In the genomic region with DNA sequence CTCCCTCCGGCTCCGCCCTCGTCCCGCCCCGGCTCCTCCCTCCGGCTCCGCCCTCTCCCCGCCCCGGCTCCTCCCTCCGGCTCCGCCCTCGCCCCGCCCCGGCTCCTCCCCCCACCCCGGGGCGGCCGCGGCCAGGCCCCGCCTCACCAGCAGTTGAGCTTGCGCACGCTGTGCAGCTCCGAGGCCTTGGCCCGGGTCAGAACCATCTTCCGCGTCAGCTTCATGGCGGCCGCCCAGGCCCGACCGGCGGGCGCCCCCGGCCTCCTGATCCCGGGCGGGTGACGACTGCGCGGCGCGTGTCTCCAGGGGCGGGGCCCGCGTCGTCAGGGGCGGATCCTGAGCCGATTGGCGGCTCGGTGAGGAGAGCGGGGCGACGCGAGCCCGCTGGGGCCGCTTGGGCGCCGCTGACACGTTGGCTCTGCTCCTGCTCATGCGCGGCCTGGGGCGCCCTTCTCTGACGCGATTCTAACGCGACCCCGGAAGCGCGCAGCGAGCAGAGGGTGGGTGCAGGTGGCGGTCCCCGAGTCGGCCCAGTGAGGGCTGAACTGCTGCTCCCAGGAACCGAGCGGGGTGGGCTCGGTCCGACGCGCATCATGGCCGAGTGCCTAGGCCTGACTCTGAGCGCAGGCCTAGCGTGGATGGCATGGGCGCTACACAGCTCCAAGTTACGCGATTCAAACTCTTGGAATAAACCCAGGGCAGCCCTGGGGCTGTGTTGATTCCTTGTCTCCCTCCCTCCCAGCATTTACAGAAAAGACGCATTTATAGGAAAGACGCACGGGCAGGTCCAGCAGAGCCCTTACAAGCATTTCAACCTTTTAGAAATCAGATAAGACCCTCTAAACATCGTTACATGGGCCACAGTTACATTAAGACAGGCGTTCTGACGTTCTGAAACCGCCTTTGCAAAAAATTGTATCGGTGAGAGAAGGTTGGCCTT, we compare ENCODE assay signal across 1 cellular context.
TF ChIP-seq lines count a peak whose summit lies in the region.

Gene CFAP410, minus strand, starts transcription at position 420 of the 940 bp plus-strand sequence. Its CDS starts 196 bp downstream, at position 224.

TF ChIP-seq in K562, 482 proteins besides CTCF, POLR2A, EP300 and RAD21 (continued from another document and continues in another):
- no peak for TF ChIP-seq ZNF146 (CRISPR knock-in tag; IDR thresholded peaks at IDR 0.05; ENCODE audit: unreplicated experiment)
- TF ChIP-seq, protein P1, sequence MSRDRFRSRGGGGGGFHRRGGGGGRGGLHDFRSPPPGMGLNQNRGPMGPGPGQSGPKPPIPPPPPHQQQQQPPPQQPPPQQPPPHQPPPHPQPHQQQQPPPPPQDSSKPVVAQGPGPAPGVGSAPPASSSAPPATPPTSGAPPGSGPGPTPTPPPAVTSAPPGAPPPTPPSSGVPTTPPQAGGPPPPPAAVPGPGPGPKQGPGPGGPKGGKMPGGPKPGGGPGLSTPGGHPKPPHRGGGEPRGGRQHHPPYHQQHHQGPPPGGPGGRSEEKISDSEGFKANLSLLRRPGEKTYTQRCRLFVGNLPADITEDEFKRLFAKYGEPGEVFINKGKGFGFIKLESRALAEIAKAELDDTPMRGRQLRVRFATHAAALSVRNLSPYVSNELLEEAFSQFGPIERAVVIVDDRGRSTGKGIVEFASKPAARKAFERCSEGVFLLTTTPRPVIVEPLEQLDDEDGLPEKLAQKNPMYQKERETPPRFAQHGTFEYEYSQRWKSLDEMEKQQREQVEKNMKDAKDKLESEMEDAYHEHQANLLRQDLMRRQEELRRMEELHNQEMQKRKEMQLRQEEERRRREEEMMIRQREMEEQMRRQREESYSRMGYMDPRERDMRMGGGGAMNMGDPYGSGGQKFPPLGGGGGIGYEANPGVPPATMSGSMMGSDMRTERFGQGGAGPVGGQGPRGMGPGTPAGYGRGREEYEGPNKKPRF (IDR thresholded peaks at IDR 0.05; ENCODE audit: low read depth, low read length) = no peak
- no peak for TF ChIP-seq ZNF408 (CRISPR knock-in tag; IDR thresholded peaks at IDR 0.05; ENCODE audit: low read depth)
- peak; percentile 51; the same call in 1 of the 2 replicates for TF ChIP-seq ZNF445 (CRISPR knock-in tag; IDR thresholded peaks at IDR 0.05; ENCODE audit: low read depth)
- peak; percentile 36; the same call in 1 of the 2 replicates for TF ChIP-seq TCF3 (CRISPR knock-in tag; IDR thresholded peaks at IDR 0.05)
- no peak for TF ChIP-seq ZFP36 (IDR thresholded peaks at IDR 0.05; ENCODE audit: low read depth, low read length, partially characterized antibody)
- TF ChIP-seq, protein P2, sequence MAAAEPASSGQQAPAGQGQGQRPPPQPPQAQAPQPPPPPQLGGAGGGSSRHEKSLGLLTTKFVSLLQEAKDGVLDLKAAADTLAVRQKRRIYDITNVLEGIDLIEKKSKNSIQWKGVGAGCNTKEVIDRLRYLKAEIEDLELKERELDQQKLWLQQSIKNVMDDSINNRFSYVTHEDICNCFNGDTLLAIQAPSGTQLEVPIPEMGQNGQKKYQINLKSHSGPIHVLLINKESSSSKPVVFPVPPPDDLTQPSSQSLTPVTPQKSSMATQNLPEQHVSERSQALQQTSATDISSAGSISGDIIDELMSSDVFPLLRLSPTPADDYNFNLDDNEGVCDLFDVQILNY (CRISPR knock-in tag; IDR thresholded peaks at IDR 0.05) = no peak
- TF ChIP-seq ZNF3 (CRISPR knock-in tag; IDR thresholded peaks at IDR 0.05) = no peak
- no peak for TF ChIP-seq ZNF184 (CRISPR knock-in tag; IDR thresholded peaks at IDR 0.05)
- TF ChIP-seq, protein P3, sequence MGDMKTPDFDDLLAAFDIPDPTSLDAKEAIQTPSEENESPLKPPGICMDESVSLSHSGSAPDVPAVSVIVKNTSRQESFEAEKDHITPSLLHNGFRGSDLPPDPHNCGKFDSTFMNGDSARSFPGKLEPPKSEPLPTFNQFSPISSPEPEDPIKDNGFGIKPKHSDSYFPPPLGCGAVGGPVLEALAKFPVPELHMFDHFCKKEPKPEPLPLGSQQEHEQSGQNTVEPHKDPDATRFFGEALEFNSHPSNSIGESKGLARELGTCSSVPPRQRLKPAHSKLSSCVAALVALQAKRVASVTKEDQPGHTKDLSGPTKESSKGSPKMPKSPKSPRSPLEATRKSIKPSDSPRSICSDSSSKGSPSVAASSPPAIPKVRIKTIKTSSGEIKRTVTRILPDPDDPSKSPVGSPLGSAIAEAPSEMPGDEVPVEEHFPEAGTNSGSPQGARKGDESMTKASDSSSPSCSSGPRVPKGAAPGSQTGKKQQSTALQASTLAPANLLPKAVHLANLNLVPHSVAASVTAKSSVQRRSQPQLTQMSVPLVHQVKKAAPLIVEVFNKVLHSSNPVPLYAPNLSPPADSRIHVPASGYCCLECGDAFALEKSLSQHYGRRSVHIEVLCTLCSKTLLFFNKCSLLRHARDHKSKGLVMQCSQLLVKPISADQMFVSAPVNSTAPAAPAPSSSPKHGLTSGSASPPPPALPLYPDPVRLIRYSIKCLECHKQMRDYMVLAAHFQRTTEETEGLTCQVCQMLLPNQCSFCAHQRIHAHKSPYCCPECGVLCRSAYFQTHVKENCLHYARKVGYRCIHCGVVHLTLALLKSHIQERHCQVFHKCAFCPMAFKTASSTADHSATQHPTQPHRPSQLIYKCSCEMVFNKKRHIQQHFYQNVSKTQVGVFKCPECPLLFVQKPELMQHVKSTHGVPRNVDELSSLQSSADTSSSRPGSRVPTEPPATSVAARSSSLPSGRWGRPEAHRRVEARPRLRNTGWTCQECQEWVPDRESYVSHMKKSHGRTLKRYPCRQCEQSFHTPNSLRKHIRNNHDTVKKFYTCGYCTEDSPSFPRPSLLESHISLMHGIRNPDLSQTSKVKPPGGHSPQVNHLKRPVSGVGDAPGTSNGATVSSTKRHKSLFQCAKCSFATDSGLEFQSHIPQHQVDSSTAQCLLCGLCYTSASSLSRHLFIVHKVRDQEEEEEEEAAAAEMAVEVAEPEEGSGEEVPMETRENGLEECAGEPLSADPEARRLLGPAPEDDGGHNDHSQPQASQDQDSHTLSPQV (IDR thresholded peaks at IDR 0.05) = 0 out of 2 replicates have a peak, but pooled peaks have one; percentile 21
- TF ChIP-seq CREB3L1 (IDR thresholded peaks at IDR 0.05; ENCODE audit: borderline replicate concordance, low read depth) = peak; percentile 100
- TF ChIP-seq TCF7 (IDR thresholded peaks at IDR 0.05; ENCODE audit: borderline replicate concordance) = no peak
- TF ChIP-seq, protein P4, sequence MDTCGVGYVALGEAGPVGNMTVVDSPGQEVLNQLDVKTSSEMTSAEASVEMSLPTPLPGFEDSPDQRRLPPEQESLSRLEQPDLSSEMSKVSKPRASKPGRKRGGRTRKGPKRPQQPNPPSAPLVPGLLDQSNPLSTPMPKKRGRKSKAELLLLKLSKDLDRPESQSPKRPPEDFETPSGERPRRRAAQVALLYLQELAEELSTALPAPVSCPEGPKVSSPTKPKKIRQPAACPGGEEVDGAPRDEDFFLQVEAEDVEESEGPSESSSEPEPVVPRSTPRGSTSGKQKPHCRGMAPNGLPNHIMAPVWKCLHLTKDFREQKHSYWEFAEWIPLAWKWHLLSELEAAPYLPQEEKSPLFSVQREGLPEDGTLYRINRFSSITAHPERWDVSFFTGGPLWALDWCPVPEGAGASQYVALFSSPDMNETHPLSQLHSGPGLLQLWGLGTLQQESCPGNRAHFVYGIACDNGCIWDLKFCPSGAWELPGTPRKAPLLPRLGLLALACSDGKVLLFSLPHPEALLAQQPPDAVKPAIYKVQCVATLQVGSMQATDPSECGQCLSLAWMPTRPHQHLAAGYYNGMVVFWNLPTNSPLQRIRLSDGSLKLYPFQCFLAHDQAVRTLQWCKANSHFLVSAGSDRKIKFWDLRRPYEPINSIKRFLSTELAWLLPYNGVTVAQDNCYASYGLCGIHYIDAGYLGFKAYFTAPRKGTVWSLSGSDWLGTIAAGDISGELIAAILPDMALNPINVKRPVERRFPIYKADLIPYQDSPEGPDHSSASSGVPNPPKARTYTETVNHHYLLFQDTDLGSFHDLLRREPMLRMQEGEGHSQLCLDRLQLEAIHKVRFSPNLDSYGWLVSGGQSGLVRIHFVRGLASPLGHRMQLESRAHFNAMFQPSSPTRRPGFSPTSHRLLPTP (IDR thresholded peaks at IDR 0.05; ENCODE audit: borderline replicate concordance, extremely low read depth, insufficient read length) = no peak
- peak; percentile 81; the same call in 1 of the 2 replicates for TF ChIP-seq CAMTA2 (CRISPR knock-in tag; conservative IDR thresholded peaks at IDR 0.05)
- no peak for TF ChIP-seq PHB2 (IDR thresholded peaks at IDR 0.05; ENCODE audit: low read depth)
- TF ChIP-seq, protein P5, sequence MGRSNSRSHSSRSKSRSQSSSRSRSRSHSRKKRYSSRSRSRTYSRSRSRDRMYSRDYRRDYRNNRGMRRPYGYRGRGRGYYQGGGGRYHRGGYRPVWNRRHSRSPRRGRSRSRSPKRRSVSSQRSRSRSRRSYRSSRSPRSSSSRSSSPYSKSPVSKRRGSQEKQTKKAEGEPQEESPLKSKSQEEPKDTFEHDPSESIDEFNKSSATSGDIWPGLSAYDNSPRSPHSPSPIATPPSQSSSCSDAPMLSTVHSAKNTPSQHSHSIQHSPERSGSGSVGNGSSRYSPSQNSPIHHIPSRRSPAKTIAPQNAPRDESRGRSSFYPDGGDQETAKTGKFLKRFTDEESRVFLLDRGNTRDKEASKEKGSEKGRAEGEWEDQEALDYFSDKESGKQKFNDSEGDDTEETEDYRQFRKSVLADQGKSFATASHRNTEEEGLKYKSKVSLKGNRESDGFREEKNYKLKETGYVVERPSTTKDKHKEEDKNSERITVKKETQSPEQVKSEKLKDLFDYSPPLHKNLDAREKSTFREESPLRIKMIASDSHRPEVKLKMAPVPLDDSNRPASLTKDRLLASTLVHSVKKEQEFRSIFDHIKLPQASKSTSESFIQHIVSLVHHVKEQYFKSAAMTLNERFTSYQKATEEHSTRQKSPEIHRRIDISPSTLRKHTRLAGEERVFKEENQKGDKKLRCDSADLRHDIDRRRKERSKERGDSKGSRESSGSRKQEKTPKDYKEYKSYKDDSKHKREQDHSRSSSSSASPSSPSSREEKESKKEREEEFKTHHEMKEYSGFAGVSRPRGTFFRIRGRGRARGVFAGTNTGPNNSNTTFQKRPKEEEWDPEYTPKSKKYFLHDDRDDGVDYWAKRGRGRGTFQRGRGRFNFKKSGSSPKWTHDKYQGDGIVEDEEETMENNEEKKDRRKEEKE (IDR thresholded peaks at IDR 0.05; ENCODE audit: borderline replicate concordance in 1 of 2, control insufficient read depth in 1 of 2, low read depth in 2 of 2, low read length in 1 of 2) = no peak
- no peak for TF ChIP-seq KDM1A (IDR thresholded peaks at IDR 0.05)
- no peak for TF ChIP-seq ZNF766 (CRISPR knock-in tag; conservative IDR thresholded peaks at IDR 0.05)
- TF ChIP-seq ZBTB2 (IDR thresholded peaks at IDR 0.05) = peak; percentile 92
- TF ChIP-seq MTF1 (CRISPR knock-in tag; IDR thresholded peaks at IDR 0.05; ENCODE audit: borderline replicate concordance) = no peak
- TF ChIP-seq, protein P6, sequence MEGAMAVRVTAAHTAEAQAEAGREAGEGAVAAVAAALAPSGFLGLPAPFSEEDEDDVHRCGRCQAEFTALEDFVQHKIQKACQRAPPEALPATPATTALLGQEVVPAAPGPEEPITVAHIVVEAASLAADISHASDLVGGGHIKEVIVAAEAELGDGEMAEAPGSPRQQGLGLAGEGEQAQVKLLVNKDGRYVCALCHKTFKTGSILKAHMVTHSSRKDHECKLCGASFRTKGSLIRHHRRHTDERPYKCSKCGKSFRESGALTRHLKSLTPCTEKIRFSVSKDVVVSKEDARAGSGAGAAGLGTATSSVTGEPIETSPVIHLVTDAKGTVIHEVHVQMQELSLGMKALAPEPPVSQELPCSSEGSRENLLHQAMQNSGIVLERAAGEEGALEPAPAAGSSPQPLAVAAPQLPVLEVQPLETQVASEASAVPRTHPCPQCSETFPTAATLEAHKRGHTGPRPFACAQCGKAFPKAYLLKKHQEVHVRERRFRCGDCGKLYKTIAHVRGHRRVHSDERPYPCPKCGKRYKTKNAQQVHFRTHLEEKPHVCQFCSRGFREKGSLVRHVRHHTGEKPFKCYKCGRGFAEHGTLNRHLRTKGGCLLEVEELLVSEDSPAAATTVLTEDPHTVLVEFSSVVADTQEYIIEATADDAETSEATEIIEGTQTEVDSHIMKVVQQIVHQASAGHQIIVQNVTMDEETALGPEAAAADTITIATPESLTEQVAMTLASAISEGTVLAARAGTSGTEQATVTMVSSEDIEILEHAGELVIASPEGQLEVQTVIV (CRISPR knock-in tag; IDR thresholded peaks at IDR 0.05; ENCODE audit: borderline replicate concordance) = no peak
- TF ChIP-seq TRIM24 (IDR thresholded peaks at IDR 0.05) = no peak
- TF ChIP-seq NFATC3 (IDR thresholded peaks at IDR 0.05) = no peak
- TF ChIP-seq ZNF449 (CRISPR knock-in tag; IDR thresholded peaks at IDR 0.05) = peak; percentile 47; the same call in 1 of the 2 replicates
- TF ChIP-seq, protein P7, sequence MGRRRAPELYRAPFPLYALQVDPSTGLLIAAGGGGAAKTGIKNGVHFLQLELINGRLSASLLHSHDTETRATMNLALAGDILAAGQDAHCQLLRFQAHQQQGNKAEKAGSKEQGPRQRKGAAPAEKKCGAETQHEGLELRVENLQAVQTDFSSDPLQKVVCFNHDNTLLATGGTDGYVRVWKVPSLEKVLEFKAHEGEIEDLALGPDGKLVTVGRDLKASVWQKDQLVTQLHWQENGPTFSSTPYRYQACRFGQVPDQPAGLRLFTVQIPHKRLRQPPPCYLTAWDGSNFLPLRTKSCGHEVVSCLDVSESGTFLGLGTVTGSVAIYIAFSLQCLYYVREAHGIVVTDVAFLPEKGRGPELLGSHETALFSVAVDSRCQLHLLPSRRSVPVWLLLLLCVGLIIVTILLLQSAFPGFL (CRISPR knock-in tag; IDR thresholded peaks at IDR 0.05) = 0 out of 2 replicates have a peak, but pooled peaks have one; percentile 14
- no peak for TF ChIP-seq EGR1 (conservative IDR thresholded peaks at IDR 0.05)
